Comparison of ENCODE assay signal across 12 cellular contexts in the genomic region with DNA sequence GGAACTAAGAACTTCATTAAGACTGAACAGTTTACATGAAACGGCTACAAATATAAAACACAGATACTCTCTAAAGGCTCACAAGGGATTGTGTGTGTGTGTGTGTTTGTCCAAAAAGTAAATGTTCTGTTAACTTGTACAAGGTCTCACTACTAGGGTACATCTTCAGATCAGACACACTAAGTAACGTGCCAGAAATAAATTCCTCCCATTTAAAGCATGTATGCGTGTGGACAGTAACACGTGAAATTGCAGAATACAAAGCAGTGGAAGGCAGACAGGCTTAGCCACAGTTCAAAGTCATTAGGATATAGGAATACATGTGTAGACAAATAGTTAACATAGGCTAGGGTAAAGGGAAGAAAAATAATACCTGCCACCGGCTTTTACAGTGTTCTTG. TPM values are rescaled to one million over a fixed set of nuclear protein-coding genes. Genes with fewer than 3 reads are reported as not detected.
DNase-seq lines count a peak whose midpoint lies in the region; ATAC-seq, FAIRE-seq and TF ChIP-seq lines count a peak whose summit lies in the region.
"Had no signal": no experiment of that assay in that cellular context is flagged by ENCODE, and none has a peak within 500 bp of the region (broad histone marks: within the 10 kb centered on the region; RNA-seq: fewer than 3 reads in every experiment).

No MANE protein-coding gene starts in this region.

- H3K79me1 ChIP-seq in IMR-90 (ENCODE audit: low read depth in 1 of 2, low read length in 2 of 2) (peaks cover 8 to 25% of the 10 kb centered on the region in 2 experiments; a peak in 2 of 4 replicates), H1 (ENCODE audit: low read depth, low read length) (0 out of 2 replicates have a peak, but pooled peaks cover 2% of the 10 kb centered on the region)

- dilution Hi-C loops in IMR-90 (cut with HindIII; ENCODE audit: low sequenced_read_pairs, unreplicated experiment) = no loop called here

- peak overlapping the region; percentile 80 for H2BK120ac ChIP-seq in IMR-90 (ENCODE audit: low read depth, low read length)
- no peak overlapping the region for H2BK120ac ChIP-seq in H1 (replicated peaks; ENCODE audit: low read depth, low read length)

- no peak for TF ChIP-seq EP300 in H1 (IDR thresholded peaks at IDR 0.05; ENCODE audit: borderline replicate concordance in 1 of 2, low read depth in 2 of 2, low read length in 2 of 2)

- peak overlapping the region; percentile 69; the same call in 1 of the 2 replicates for H4K5ac ChIP-seq in IMR-90 (ENCODE audit: low read depth, low read length)
- no peak overlapping the region for H4K5ac ChIP-seq in H1 (ENCODE audit: insufficient read length, low read depth, low read length)

- H3K18ac ChIP-seq in IMR-90 (ENCODE audit: low read depth, low read length) = peak overlapping the region; percentile 93
- H3K18ac ChIP-seq in H1 (ENCODE audit: extremely low read depth, low read length) = no peak overlapping the region

- intact Hi-C loops in IMR-90 (cut with micrococcal nuclease) = loop anchor here (1.0 to 10.0 kb wide), 11 partner anchors 42 to 996 kb away; no protein-coding TSS in a partner anchor
- intact Hi-C loops in testis (cut with DNase I; ENCODE audit: low total_unique reads) = loop anchor here (10.0 kb wide), 1 partner anchor 144 kb away; no protein-coding TSS in a partner anchor

- H2BK5ac ChIP-seq in IMR-90 (ENCODE audit: low read depth, low read length, poor library complexity, severe bottlenecking) = peak overlapping the region; percentile 85
- no peak overlapping the region for H2BK5ac ChIP-seq in H1 (ENCODE audit: low read depth, low read length)

- H3K4me2 ChIP-seq in IMR-90 (ENCODE audit: low read depth, low read length) = peak overlapping the region; percentile 100
- H3K4me2 ChIP-seq in H1 (ENCODE audit: insufficient read depth in 1 of 2, low read depth in 2 of 2, low read length in 2 of 2) = peak overlapping the region; percentile 86 to 99

- FAIRE-seq in H1 (lab: Jason Lieb, UNC) (no peak), frontal cortex (lab: Jason Lieb, UNC) (no peak)
- FAIRE-seq: pancreas had no signal

- H2BK15ac ChIP-seq in IMR-90 (ENCODE audit: low read depth, low read length) = peak overlapping the region; percentile 30; the same call in 2 of the 3 replicates
- no peak overlapping the region for H2BK15ac ChIP-seq in H1 (ENCODE audit: low read length)

- peak overlapping the region; percentile 82 for H3K23ac ChIP-seq in IMR-90 (ENCODE audit: low read depth, low read length)
- H3K23ac ChIP-seq in H1 (ENCODE audit: insufficient read length) = no peak overlapping the region

- H2BK20ac ChIP-seq in IMR-90 (ENCODE audit: low read depth, low read length) (peak overlapping the region; percentile 75), H1 (ENCODE audit: low read length) (no peak overlapping the region)

- H3K9me1 ChIP-seq in IMR-90 (ENCODE audit: insufficient read depth, low read length) = peaks cover 6% of the 10 kb centered on the region; the same call in 1 of the 2 replicates

- H3K27ac ChIP-seq in IMR-90 (ENCODE audit: insufficient read depth, low read length) (peak overlapping the region; percentile 70; the same call in 1 of the 2 replicates), H1 (ENCODE audit: low read depth, low read length) (no peak overlapping the region), mesodermal cell (ENCODE audit: low read depth, low read length, severe bottlenecking) (peak overlapping the region; percentile 91), testis (peak overlapping the region; percentile 95 to 99)
- H3K27ac ChIP-seq: pancreas had no signal

- peak overlapping the region; percentile 99 for H3K9ac ChIP-seq in IMR-90 (ENCODE audit: low read depth, low read length)
- no peak overlapping the region for H3K9ac ChIP-seq in H1 (replicated peaks in 1 of 4; ENCODE audit: extremely low read depth in 1 of 4, low read depth in 3 of 4, low read length in 3 of 4)

- H2AK9ac ChIP-seq in IMR-90 (replicated peaks; ENCODE audit: low read depth, low read length, poor library complexity) = no peak overlapping the region

- H3K14ac ChIP-seq in IMR-90 (replicated peaks; ENCODE audit: low read depth, low read length) (peak overlapping the region; percentile 94), H1 (ENCODE audit: insufficient read length) (no peak overlapping the region)

- no peak overlapping the region for H2BK12ac ChIP-seq in H1 (ENCODE audit: low read depth, low read length)

- ATAC-seq in IMR-90 (ENCODE audit: low read depth) = no peak
- ATAC-seq in HG03280 (IDR thresholded peaks at IDR 0.05; ENCODE audit: unreplicated experiment) = no peak
- ATAC-seq: pancreas had no signal

- H2AK5ac ChIP-seq in IMR-90 (ENCODE audit: low read depth, low read length) (peak overlapping the region; percentile 66), H1 (ENCODE audit: low read depth, low read length) (no peak overlapping the region)

- no peak for TF ChIP-seq CTCF in IMR-90 (conservative IDR thresholded peaks at IDR 0.05; ENCODE audit: low read depth, low read length)
- no peak for TF ChIP-seq CTCF in H1 (IDR thresholded peaks at IDR 0.05; ENCODE audit: control extremely low read depth in 1 of 3, insufficient read depth in 1 of 3, low read depth in 1 of 3, low read length in 3 of 3)
- TF ChIP-seq CTCF in testis (IDR thresholded peaks at IDR 0.05) = no peak

- no peak for TF ChIP-seq POLR2A in IMR-90 (IDR thresholded peaks at IDR 0.05; ENCODE audit: low read depth, low read length)
- TF ChIP-seq POLR2A in H1 (IDR thresholded peaks at IDR 0.05; ENCODE audit: control extremely low read depth in 1 of 2, low read depth in 2 of 2, low read length in 2 of 2) = no peak
- TF ChIP-seq POLR2A in testis (IDR thresholded peaks at IDR 0.05) = no peak

- CTCF ChIA-PET in IMR-90 (lab: Yijun Ruan, JAX) (interaction anchor here (0.6 kb wide), 1 partner anchor 152 kb away, joined by 3 read pairs; no protein-coding TSS in a partner anchor), H1 (lab: Charles Lee; ENCODE audit: partially characterized antibody) (no interaction called here)

- H3K4ac ChIP-seq in IMR-90 (ENCODE audit: low read depth, low read length) (peak overlapping the region; percentile 83), H1 (replicated peaks; ENCODE audit: insufficient read length, low read depth, low read length) (no peak overlapping the region)

- peak; percentile 28 for DNase-seq in IMR-90
- DNase-seq in H1 (ENCODE audit: low read depth in 1 of 2, low spot score in 2 of 2) = no peak
- DNase-seq in testis = no peak
- no peak for DNase-seq in SKM-1 (lab: John Stamatoyannopoulos, UW; ENCODE audit: unreplicated experiment)
- DNase-seq in frontal cortex (ENCODE audit: low spot score in 2 of 2) = no peak
- DNase-seq in central memory CD4-positive, alpha-beta T cell = no peak
- DNase-seq: Karpas-422, pancreas, SHP77 treated with DMSO at 0.1 percent for 48 hours, thyroid gland had no signal

- peaks cover 0 to 62% of the 10 kb centered on the region in 2 experiments; a peak in 3 of 4 replicates for H3K79me2 ChIP-seq in H1 (ENCODE audit: control insufficient read depth in 1 of 2, insufficient read depth in 2 of 2, low read length in 2 of 2)

- TSS peak; percentile 5 for BruUV-seq in IMR-90 (replicated peaks; lab: Mats Ljungman, UMichigan)

- H3K4me1 ChIP-seq in IMR-90 (ENCODE audit: control insufficient read depth, insufficient read depth, low read length) (peaks cover 12% of the 10 kb centered on the region), H1 (replicated peaks in 1 of 4; ENCODE audit: control insufficient read depth in 3 of 4, insufficient read depth in 4 of 4, low read length in 3 of 4) (peaks cover 5 to 20% (median 12%) of the 10 kb centered on the region in 4 experiments; a peak in 6 of 7 replicates), mesodermal cell (ENCODE audit: control insufficient read depth, insufficient read depth, low read length, poor library complexity, severe bottlenecking) (peaks cover 45% of the 10 kb centered on the region), testis (no peaks in the 10 kb centered on the region)
- H3K4me1 ChIP-seq: pancreas, thyroid gland had no signal

- no peaks in the 10 kb centered on the region for H3K27me3 ChIP-seq in IMR-90 (ENCODE audit: control insufficient read depth, insufficient read depth, low read length)
- no peaks in the 10 kb centered on the region for H3K27me3 ChIP-seq in H1 (replicated peaks in 1 of 4; ENCODE audit: control insufficient read depth in 3 of 4, extremely low read depth in 1 of 4, insufficient read depth in 3 of 4, low read length in 3 of 4)
- no peaks in the 10 kb centered on the region for H3K27me3 ChIP-seq in testis
- H3K27me3 ChIP-seq: thyroid gland had no signal

- H3K36me3 ChIP-seq in IMR-90 (ENCODE audit: control insufficient read depth, insufficient read depth, low read length) (peaks cover 2% of the 10 kb centered on the region), H1 (ENCODE audit: control insufficient read depth in 2 of 4, insufficient read depth in 4 of 4, low read length in 3 of 4) (no peaks in the 10 kb centered on the region), mesodermal cell (ENCODE audit: control insufficient read depth, insufficient read depth, low read length) (no peaks in the 10 kb centered on the region), testis (ENCODE audit: low read depth, missing control alignments) (no peaks in the 10 kb centered on the region)
- H3K36me3 ChIP-seq: pancreas, thyroid gland had no signal

- TF ChIP-seq RAD21 in IMR-90 (IDR thresholded peaks at IDR 0.05; ENCODE audit: low read length) (no peak), H1 (IDR thresholded peaks at IDR 0.05 in 1 of 2, conservative IDR thresholded peaks at IDR 0.05 in 1 of 2; ENCODE audit: low read depth in 2 of 2, low read length in 2 of 2) (no peak)

- H3K56ac ChIP-seq in IMR-90 (ENCODE audit: extremely low read depth, insufficient read depth, low read length) (peak overlapping the region; percentile 79; the same call in 1 of the 2 replicates), H1 (replicated peaks; ENCODE audit: insufficient read length, low read depth, low read length) (no peak overlapping the region)

- H4K91ac ChIP-seq in IMR-90 (ENCODE audit: insufficient read depth, low read depth, low read length) (peak overlapping the region; percentile 64; the same call in 1 of the 2 replicates), H1 (replicated peaks; ENCODE audit: insufficient read length, low read length) (no peak overlapping the region)

- H4K20me1 ChIP-seq in IMR-90 (ENCODE audit: insufficient read depth, low read length) = peaks cover 5% of the 10 kb centered on the region; the same call in 1 of the 2 replicates
- H4K20me1 ChIP-seq in H1 (replicated peaks in 1 of 2; ENCODE audit: control insufficient read depth in 1 of 2, insufficient read depth in 2 of 2, low read length in 2 of 2) = peaks cover 0 to 3% of the 10 kb centered on the region in 2 experiments

- H2AFZ ChIP-seq in IMR-90 (replicated peaks; ENCODE audit: low read length, poor library complexity) (no peak overlapping the region), H1 (ENCODE audit: low read length) (no peak overlapping the region)

- peaks cover 6% of the 10 kb centered on the region; the same call in 1 of the 2 replicates for H3K23me2 ChIP-seq in H1 (ENCODE audit: low read depth, low read length)

- POLR2A ChIA-PET in IMR-90 (lab: Charles Lee; ENCODE audit: unreplicated experiment) (no interaction called here), H1 (lab: Charles Lee; ENCODE audit: partially characterized antibody) (no interaction called here)

- H3K9me3 ChIP-seq in IMR-90 (ENCODE audit: control insufficient read depth, insufficient read depth, low read length) (no peaks in the 10 kb centered on the region), H1 (ENCODE audit: insufficient read depth in 2 of 2, low read depth in 1 of 2, low read length in 1 of 2) (no peaks in the 10 kb centered on the region), mesodermal cell (ENCODE audit: control insufficient read depth, low read length) (no peaks in the 10 kb centered on the region), testis (no peaks in the 10 kb centered on the region)
- H3K9me3 ChIP-seq: pancreas, thyroid gland had no signal

- H4K8ac ChIP-seq in IMR-90 (ENCODE audit: low read depth in 2 of 2, low read length in 2 of 2) (peak overlapping the region; percentile 37 to 57; a peak in 3 of 4 replicates), H1 (ENCODE audit: extremely low read depth, insufficient read depth, low read length) (no peak overlapping the region)

- in situ Hi-C loops in IMR-90 (cut with MboI; ENCODE audit: low sequenced_read_pairs) = no loop called here

- peak overlapping the region; percentile 89 for H3K4me3 ChIP-seq in IMR-90 (ENCODE audit: insufficient read depth, low read depth, low read length)
- H3K4me3 ChIP-seq in H1 (ENCODE audit: extremely low read depth in 1 of 4, insufficient read depth in 2 of 4, low read depth in 3 of 4, low read length in 4 of 4) = peak overlapping the region; percentile 14 to 99 (median 54); a peak in 4 of 8 replicates
- peak overlapping the region; percentile 74 for H3K4me3 ChIP-seq in mesodermal cell (ENCODE audit: extremely low read depth, insufficient read depth, low read length, poor library complexity, severe bottlenecking)
- H3K4me3 ChIP-seq in testis = peak overlapping the region; percentile 75 to 88

- no CpG with 5 or more reads among the region's 5 CpGs for WGBS in IMR-90 (ENCODE audit: extremely low coverage in 2 of 2, insufficient read length in 1 of 2), 2 experiments
- 85% methylated on average over 5 of the region's 5 CpGs; no CpG with 5 or more reads in 1 of the 2 experiments for WGBS in H1 (ENCODE audit: extremely low coverage in 1 of 2, insufficient coverage in 1 of 2, insufficient read length in 1 of 2, insufficient replicate concordance in 2 of 2, low coverage in 1 of 2, low lambda C conversion rate in 2 of 2, missing lambda C conversion rate in 1 of 2), 2 experiments
- WGBS in mesodermal cell (ENCODE audit: insufficient coverage in 2 of 2), 2 experiments = 85% methylated on average over 4 of the region's 5 CpGs; no CpG with 5 or more reads in 1 of the 2 experiments
- WGBS in testis, 2 donors = 27 to 31% methylated on average over 5 of the region's 5 CpGs

RNA-seq across cellular contexts. Expression of a gene that starts 1.8 kb away (rescaled TPM):
- 37.8 and 45.2 TPM in 2 replicates for total RNA-seq in IMR-90 (2012; rRNA removed)
- polyA plus RNA-seq in IMR-90 (2012; rRNA removed) = 15.5 and 16.6 TPM in 2 replicates
- polyA plus RNA-seq in IMR-90 (2012; cell fraction: cytosol; rRNA removed) = 6.6 and 8.4 TPM in 2 replicates
- polyA plus RNA-seq in IMR-90 (2012; cell fraction: nucleus; rRNA removed; ENCODE audit: low replicate concordance) = 23.9 and 49.3 TPM in 2 replicates
- total RNA-seq in H1 (2021; fragmentation: NEBNext Ultra II Directional; extraction: Animal tissue kit (Norgen Biotek cat#: 25700)) = 26.8 and 28.1 TPM in 2 replicates
- 11.3 and 16.0 TPM in 2 replicates for polyA plus RNA-seq in H1 (2011; rRNA removed)
- polyA plus RNA-seq in H1 (2011; cell fraction: cytosol; rRNA removed) = 15.0 TPM
- polyA plus RNA-seq in H1 (2011; cell fraction: nucleus; rRNA removed) = 24.5 TPM
- 13.5 to 21.7 TPM (median 16.4 TPM) in 4 replicates for polyA plus RNA-seq in H1 (2012, experiment 1 of 2)
- 0.97 TPM for polyA plus RNA-seq in H1 (2012, experiment 2 of 2)
- polyA plus RNA-seq in H1 (2013, experiment 1 of 2) = 3.9 TPM
- 3.4 TPM for polyA plus RNA-seq in H1 (2013, experiment 2 of 2)
- polyA minus RNA-seq in H1 (2011; rRNA and poly(A)+ RNA removed) = 100 and 146 TPM in 2 replicates
- 19.4 TPM for polyA minus RNA-seq in H1 (2011; cell fraction: cytosol; rRNA and poly(A)+ RNA removed)
- polyA minus RNA-seq in H1 (2011; cell fraction: nucleus; rRNA and poly(A)+ RNA removed) = 85.0 TPM
- polyA plus RNA-seq in mesodermal cell (2013, experiment 1 of 2) = 8.2 TPM
- polyA plus RNA-seq in mesodermal cell (2013, experiment 2 of 2) = 12.6 TPM
- total RNA-seq in testis = 10 to 100 TPM; 32.0 to 35.2 TPM
- 14.6 TPM for polyA plus RNA-seq in testis (ENCODE audit: insufficient read depth, low read depth, low replicate concordance)
- 1.6 TPM for total RNA-seq in frontal cortex

Comparison
In these comparisons a context has a peak if more than half of its experiments do, and no peak if none do; other contexts are left out.
1. RNA of a gene that starts 1.8 kb away (total RNA-seq): 37.8 to 45.2 TPM in IMR-90, 32.0 to 35.2 TPM in testis and 26.8 to 28.1 TPM in H1; 1.6 TPM in frontal cortex (single experiment); every median in the first group is over 10 times any median in the second.
2. Peak in every context shown above with its lines, with median percentiles within 50 percentile points of each other: H3K4me3 ChIP-seq.